ENCODE assay signal across 9 cellular contexts in genomic region chr13:22563272-22563671, GRCh38.
"Had no signal": no experiment of that assay in that cellular context is flagged by ENCODE, and none has a peak within 500 bp of the region (broad histone marks: within the 10 kb centered on the region; RNA-seq: fewer than 3 reads in every experiment).

No MANE protein-coding gene starts in this region.

- DNase-seq: H9, HCEC 1CT, HFFc6, IMR-90, KG1 had no signal

- FAIRE-seq: H1, H54, HTR-8/SVneo had no signal

- H2AFZ ChIP-seq: GM23338 had no signal

- ATAC-seq: GM23338 had no signal

- H3K4me3 ChIP-seq: GM23338 had no signal

- H3K4me2 ChIP-seq: GM23338 had no signal
